Comparison of ENCODE assay signal across 18 cellular contexts in the genomic region with DNA sequence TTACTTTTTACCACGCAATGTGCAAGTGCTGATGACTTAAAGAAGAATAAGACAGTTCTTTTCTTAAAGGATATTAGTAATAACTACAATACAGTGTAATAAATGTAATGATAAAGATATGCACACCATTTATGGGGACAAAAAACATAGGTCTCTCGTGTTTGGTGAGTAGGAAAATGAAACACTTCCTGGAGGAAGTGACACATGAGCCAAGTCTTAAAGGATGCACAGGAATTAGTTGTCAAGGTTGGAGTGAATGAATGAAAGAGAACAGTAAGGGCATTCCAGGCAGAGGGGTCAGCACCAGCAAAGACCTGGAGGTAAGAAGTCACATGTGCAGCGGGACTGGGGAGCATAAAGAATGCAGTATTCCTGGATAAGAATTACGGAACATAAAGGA.
DNase-seq lines count a peak whose midpoint lies in the region; ATAC-seq, FAIRE-seq and TF ChIP-seq lines count a peak whose summit lies in the region.
"Had no signal": no experiment of that assay in that cellular context is flagged by ENCODE, and none has a peak within 500 bp of the region (broad histone marks: within the 10 kb centered on the region; RNA-seq: fewer than 3 reads in every experiment).

No MANE protein-coding gene starts in this region.

- H3K4me1 Mint-ChIP-seq in astrocyte (ENCODE audit: low read depth, unreplicated experiment): peaks cover 29% of the 10 kb centered on the region

- no peak overlapping the region for H3K4me2 ChIP-seq in astrocyte (ENCODE audit: low read length)
- H3K4me2 ChIP-seq: A549 had no signal

- no peaks in the 10 kb centered on the region for H3K27me3 ChIP-seq in astrocyte (ENCODE audit: insufficient read depth, low read length)

- no peaks in the 10 kb centered on the region for H3K9me3 ChIP-seq in astrocyte (ENCODE audit: insufficient read depth, low read depth, low read length)
- H3K9me3 ChIP-seq: A549 had no signal

- H3K27ac ChIP-seq in astrocyte (ENCODE audit: low read depth, low read length): no peak overlapping the region
- H3K27ac ChIP-seq: A549 had no signal

- H3K27me3 Mint-ChIP-seq in astrocyte (ENCODE audit: low read depth, unreplicated experiment): no peaks in the 10 kb centered on the region

- ATAC-seq in left colon: peak; percentile 23
- no peak for ATAC-seq in GM19455 (IDR thresholded peaks at IDR 0.05; ENCODE audit: unreplicated experiment)
- no peak for ATAC-seq in HG02852 (IDR thresholded peaks at IDR 0.05; ENCODE audit: unreplicated experiment)
- ATAC-seq: A549; CD8-positive, alpha-beta T cell; HCT116 had no signal

- H3K36me3 ChIP-seq in astrocyte (ENCODE audit: insufficient read depth, low read length): peaks cover 20% of the 10 kb centered on the region

- H3K9me3 Mint-ChIP-seq in astrocyte (ENCODE audit: unreplicated experiment): no peaks in the 10 kb centered on the region
- H3K9me3 Mint-ChIP-seq: CD8-positive, alpha-beta T cell had no signal

- intact Hi-C loops in left colon (cut with DNase I, micrococcal nuclease): no loop called here

- H3K4me1 ChIP-seq in astrocyte (ENCODE audit: insufficient read depth, low read length): peaks cover 25% of the 10 kb centered on the region

- no peak overlapping the region for H2AFZ ChIP-seq in astrocyte (ENCODE audit: low read depth, low read length)

- H3K4me3 Mint-ChIP-seq in astrocyte (ENCODE audit: unreplicated experiment): no peak overlapping the region
- H3K4me3 Mint-ChIP-seq: CD14-positive monocyte; CD8-positive, alpha-beta T cell had no signal

- no peak overlapping the region for H3K4me3 ChIP-seq in astrocyte (ENCODE audit: insufficient read depth, low read depth, low read length)
- H3K4me3 ChIP-seq: A549 had no signal

- peaks cover 2% of the 10 kb centered on the region for H3K36me3 Mint-ChIP-seq in astrocyte (ENCODE audit: low read depth, unreplicated experiment)
- H3K36me3 Mint-ChIP-seq: CD8-positive, alpha-beta T cell had no signal

- H3K9ac ChIP-seq in astrocyte (ENCODE audit: low read length): no peak overlapping the region

- H3K79me2 ChIP-seq in astrocyte (ENCODE audit: insufficient read depth, low read length): peaks cover 74% of the 10 kb centered on the region

- DNase-seq in HTR-8/SVneo (ENCODE audit: insufficient read length, low spot score) (no peak), astrocyte (ENCODE audit: low read depth) (no peak), left colon (no peak)
- DNase-seq in activated CD8-positive, alpha-beta memory T cell treated with anti-CD3 and anti-CD28 coated beads, Interleukin-2, amount 50 U/mL, for 4 hours: no peak
- DNase-seq in activated CD4-positive, CD25-positive, alpha-beta regulatory T cell (lab: John Stamatoyannopoulos, UW): no peak
- DNase-seq: CD8-positive, alpha-beta T cell; COR-L47; DMS153; DMS79 treated with DMSO at 0.1 percent for 48 hours; EL; GDM1 had no signal

- FAIRE-seq in HTR-8/SVneo (lab: Jason Lieb, UNC) (peak; percentile 13), astrocyte (lab: Jason Lieb, UNC) (peak; percentile 68)
- FAIRE-seq: A549, D721Med, GM12892 had no signal

- no peak for TF ChIP-seq CTCF in astrocyte (IDR thresholded peaks at IDR 0.05; ENCODE audit: insufficient read depth, low read depth, low read length)

- H4K20me1 ChIP-seq in astrocyte (ENCODE audit: insufficient read depth, low read length): peaks cover 6% of the 10 kb centered on the region

- H3K27ac Mint-ChIP-seq in astrocyte (ENCODE audit: unreplicated experiment): no peak overlapping the region
- H3K27ac Mint-ChIP-seq: CD14-positive monocyte; CD8-positive, alpha-beta T cell had no signal
